In genomic region chr7:154794147-154794780, GRCh38 we compare ENCODE assay signal across 9 cellular contexts.
DNase-seq lines count a peak whose midpoint lies in the region; ATAC-seq and TF ChIP-seq lines count a peak whose summit lies in the region.
"Had no signal": no experiment of that assay in that cellular context is flagged by ENCODE, and none has a peak within 500 bp of the region (broad histone marks: within the 10 kb centered on the region; RNA-seq: fewer than 3 reads in every experiment).

No MANE protein-coding gene starts in this region.

- H4K20me1 ChIP-seq in MM.1S (ENCODE audit: insufficient read depth, low read length) (no peaks in the 10 kb centered on the region), smooth muscle cell (ENCODE audit: low read depth) (no peaks in the 10 kb centered on the region), GM23248 (ENCODE audit: insufficient read depth) (no peaks in the 10 kb centered on the region)

- whole genome bisulfite sequencing in esophagus muscularis mucosa, result 18% methylated on average over 16 of the region's 50 CpGs
- WGBS in smooth muscle cell (ENCODE audit: low lambda C conversion rate), result 13% methylated on average over 49 of the region's 50 CpGs
- WGBS in GM23248 (ENCODE audit: low coverage in 1 of 2, low lambda C conversion rate in 2 of 2, missing lambda C conversion rate in 2 of 2), 2 experiments, result 15 to 25% methylated on average over 44 to 46 of the region's 50 CpGs

- H3K27me3 ChIP-seq in MM.1S (replicated peaks; ENCODE audit: insufficient read depth, low read length) (peaks cover 6% of the 10 kb centered on the region; the same call in 1 of the 2 replicates), esophagus muscularis mucosa (peaks cover 0 to 13% (median 0%) of the 10 kb centered on the region in 4 donors), smooth muscle cell (ENCODE audit: low read depth) (peaks cover 23% of the 10 kb centered on the region), GM23248 (replicated peaks; ENCODE audit: insufficient read depth) (no peaks in the 10 kb centered on the region)

- in situ Hi-C loops in GM23248 (cut with MboI), result no loop called here

- no peak overlapping the region for H2AFZ ChIP-seq in MM.1S (ENCODE audit: low read length)
- peak overlapping the region; percentile 62 for H2AFZ ChIP-seq in smooth muscle cell (ENCODE audit: low read depth)
- H2AFZ ChIP-seq in GM23248, result no peak overlapping the region

- H3K9me3 ChIP-seq in MM.1S (replicated peaks; ENCODE audit: insufficient read depth, low read length) (no peaks in the 10 kb centered on the region), esophagus muscularis mucosa (no peaks in the 10 kb centered on the region), smooth muscle cell (replicated peaks; ENCODE audit: low read depth) (no peaks in the 10 kb centered on the region), GM23248 (ENCODE audit: low read depth) (no peaks in the 10 kb centered on the region)

- no peak overlapping the region for H3K27ac ChIP-seq in MM.1S (ENCODE audit: low read length)
- no peak overlapping the region for H3K27ac ChIP-seq in esophagus muscularis mucosa (replicated peaks in 1 of 4)
- no peak overlapping the region for H3K27ac ChIP-seq in smooth muscle cell (ENCODE audit: low read depth)
- no peak overlapping the region for H3K27ac ChIP-seq in GM23248
- H3K27ac ChIP-seq: coronary artery had no signal

- H3K4me3 ChIP-seq in MM.1S (ENCODE audit: low read length), result no peak overlapping the region
- H3K4me3 ChIP-seq in esophagus muscularis mucosa, result peak overlapping the region in 1 of 4 donors; percentile 15
- peak overlapping the region; percentile 26 for H3K4me3 ChIP-seq in smooth muscle cell
- no peak overlapping the region for H3K4me3 ChIP-seq in GM23248
- H3K4me3 ChIP-seq: coronary artery had no signal

- ATAC-seq in GM19397 (IDR thresholded peaks at IDR 0.05; ENCODE audit: unreplicated experiment) (peak; percentile 60), HG02938 (IDR thresholded peaks at IDR 0.05; ENCODE audit: unreplicated experiment) (no peak)

- H3F3A ChIP-seq in MM.1S (ENCODE audit: insufficient read depth, low read length), result no peaks in the 10 kb centered on the region
- no peaks in the 10 kb centered on the region for H3F3A ChIP-seq in smooth muscle cell (ENCODE audit: low read depth)
- no peaks in the 10 kb centered on the region for H3F3A ChIP-seq in GM23248 (ENCODE audit: insufficient read depth)

- DNase-seq in MM.1S (no peak), esophagus muscularis mucosa (ENCODE audit: extremely low spot score) (no peak), smooth muscle cell (lab: John Stamatoyannopoulos, UW; ENCODE audit: unreplicated experiment) (no peak), cortex of kidney (lab: John Stamatoyannopoulos, UW) (no peak), GM23248 (no peak)
- DNase-seq: NCI-H187 treated with DMSO at 0.1 percent for 48 hours had no signal

- TF ChIP-seq POLR2A in esophagus muscularis mucosa (IDR thresholded peaks at IDR 0.05; ENCODE audit: low read depth), result no peak

- H3K36me3 ChIP-seq in MM.1S (replicated peaks; ENCODE audit: insufficient read depth, low read length), result no peaks in the 10 kb centered on the region
- H3K36me3 ChIP-seq in esophagus muscularis mucosa, result peaks cover 0 to 6% (median 0%) of the 10 kb centered on the region in 4 donors
- H3K36me3 ChIP-seq in smooth muscle cell (ENCODE audit: low read depth), result no peaks in the 10 kb centered on the region
- H3K36me3 ChIP-seq in GM23248 (ENCODE audit: low read depth), result no peaks in the 10 kb centered on the region

- no peak overlapping the region for H3K9ac ChIP-seq in MM.1S (ENCODE audit: low read length)
- H3K9ac ChIP-seq in smooth muscle cell (ENCODE audit: low read depth), result no peak overlapping the region
- H3K9ac ChIP-seq in GM23248, result no peak overlapping the region

- H3K9me2 ChIP-seq in MM.1S (replicated peaks; ENCODE audit: insufficient read depth, low read length), result no peaks in the 10 kb centered on the region
- H3K9me2 ChIP-seq in GM23248 (ENCODE audit: insufficient read depth), result no peaks in the 10 kb centered on the region

- H3K4me2 ChIP-seq in MM.1S (ENCODE audit: low read depth, low read length), result no peak overlapping the region
- H3K4me2 ChIP-seq in smooth muscle cell, result peak overlapping the region; percentile 74
- no peak overlapping the region for H3K4me2 ChIP-seq in GM23248 (ENCODE audit: unreplicated experiment)

- TF ChIP-seq EP300 in esophagus muscularis mucosa (IDR thresholded peaks at IDR 0.05), result no peak

- TF ChIP-seq CTCF in MM.1S (IDR thresholded peaks at IDR 0.05; ENCODE audit: low read length) (peak; percentile 14; the same call in 1 of the 2 replicates), esophagus muscularis mucosa (IDR thresholded peaks at IDR 0.05) (peak; percentile 30 to 58 (median 38)), smooth muscle cell (IDR thresholded peaks at IDR 0.05; ENCODE audit: borderline replicate concordance, insufficient read depth, poor library complexity, severe bottlenecking) (peak; percentile 58)

- intact Hi-C loops in esophagus muscularis mucosa (cut with DNase I), result no loop called here

- H3K4me1 ChIP-seq in MM.1S (ENCODE audit: low read length) (no peaks in the 10 kb centered on the region), esophagus muscularis mucosa (peaks cover 0 to 7% (median 7%) of the 10 kb centered on the region in 4 donors), smooth muscle cell (ENCODE audit: low read depth) (no peaks in the 10 kb centered on the region), GM23248 (ENCODE audit: insufficient read depth) (no peaks in the 10 kb centered on the region)

- no peaks in the 10 kb centered on the region for H3K79me2 ChIP-seq in MM.1S (ENCODE audit: low read length)
- H3K79me2 ChIP-seq in smooth muscle cell (ENCODE audit: low read depth), result no peaks in the 10 kb centered on the region
- H3K79me2 ChIP-seq in GM23248 (ENCODE audit: insufficient read depth), result no peaks in the 10 kb centered on the region
